ENCODE assay signal across 8 cellular contexts in the genomic region with DNA sequence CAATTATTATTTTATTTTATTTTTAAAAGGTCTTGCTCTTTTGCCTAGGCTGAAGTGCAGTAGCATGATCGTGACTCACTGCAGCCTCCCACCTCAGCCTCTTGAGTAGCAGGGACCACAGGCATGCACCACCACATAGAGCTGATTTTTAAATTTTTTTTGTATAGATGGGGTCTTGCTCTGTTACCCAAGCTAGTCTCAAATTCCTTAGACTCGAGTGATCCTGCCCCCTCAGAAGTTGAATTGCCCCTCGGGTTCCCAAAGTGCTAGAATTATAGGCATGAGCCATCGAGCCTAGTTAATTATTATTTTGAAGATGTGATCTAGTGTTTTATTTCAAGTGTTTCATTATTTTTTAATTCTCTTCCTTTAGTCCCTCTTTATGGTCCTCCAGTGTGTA. TPM values are rescaled to one million over a fixed set of nuclear protein-coding genes. Genes with fewer than 3 reads are reported as not detected.
"Had no signal": no experiment of that assay in that cellular context is flagged by ENCODE, and none has a peak within 500 bp of the region (broad histone marks: within the 10 kb centered on the region; RNA-seq: fewer than 3 reads in every experiment).

No MANE protein-coding gene starts in this region.

- DNase-seq: GDM1, GF-D8 had no signal

- ATAC-seq: GM12878 had no signal

- H3K4me3 ChIP-seq: GM12878 had no signal

- FAIRE-seq: GM12878, GM12891, GM12892, GM18507, GM19239 had no signal

RNA-seq across cellular contexts. Expression of gene MSH4, which starts 12.2 kb away (rescaled TPM):
- total RNA-seq: G401 had no signal
